Comparison of ENCODE assay signal across 11 cellular contexts in genomic region chr9:130051855-130052254, GRCh38. TPM values are rescaled to one million over a fixed set of nuclear protein-coding genes. Genes with fewer than 3 reads are reported as not detected.
DNase-seq lines count a peak whose midpoint lies in the region; ATAC-seq and TF ChIP-seq lines count a peak whose summit lies in the region.
"Had no signal": no experiment of that assay in that cellular context is flagged by ENCODE, and none has a peak within 500 bp of the region (broad histone marks: within the 10 kb centered on the region; RNA-seq: fewer than 3 reads in every experiment).

No MANE protein-coding gene starts in this region.

- H3K79me2 ChIP-seq in SK-N-SH (ENCODE audit: insufficient read depth): peaks cover 57% of the 10 kb centered on the region
- peaks cover 54% of the 10 kb centered on the region for H3K79me2 ChIP-seq in OCI-LY7 (ENCODE audit: insufficient read depth, low read depth, low read length)

- no peak for TF ChIP-seq RAD21 in SK-N-SH (IDR thresholded peaks at IDR 0.05; ENCODE audit: low read length)

- no peak for TF ChIP-seq EP300 in SK-N-SH (IDR thresholded peaks at IDR 0.05; ENCODE audit: borderline replicate concordance in 1 of 2, low read depth in 1 of 2, low read length in 1 of 2)

- POLR2A ChIA-PET in SK-N-SH (lab: Yijun Ruan, JAX): interaction anchor here (0.6 kb wide), 2 partner anchors 102 to 355 kb away, joined by 3 to 4 read pairs; no protein-coding TSS in a partner anchor
- POLR2A ChIA-PET in OCI-LY7 (lab: Charles Lee): interaction anchor here (1.0 to 1.8 kb wide), 2 partner anchors 9 to 10 kb away, joined by 3 to 4 read pairs; no protein-coding TSS in a partner anchor

- H3K9me2 ChIP-seq in SK-N-SH (no peaks in the 10 kb centered on the region), OCI-LY7 (ENCODE audit: insufficient read depth, low read length) (no peaks in the 10 kb centered on the region)

- H4K20me1 ChIP-seq in SK-N-SH (ENCODE audit: insufficient read depth): no peaks in the 10 kb centered on the region
- no peaks in the 10 kb centered on the region; the same call in 1 of the 2 replicates for H4K20me1 ChIP-seq in OCI-LY7 (ENCODE audit: insufficient read depth, low read length)

- H3K4me1 ChIP-seq in SK-N-SH (ENCODE audit: control insufficient read depth in 1 of 2, insufficient read depth in 2 of 2, low read depth in 1 of 2, low read length in 1 of 2) (peaks cover 10 to 16% of the 10 kb centered on the region in 2 experiments; a peak in 2 of 4 replicates), OCI-LY7 (ENCODE audit: insufficient read depth, low read length, poor library complexity, severe bottlenecking) (peaks cover 52% of the 10 kb centered on the region)

- no peak for ATAC-seq in SK-N-SH treated with all-trans-retinoic acid at 6 μM for 48 hours

- H3K4me2 ChIP-seq in SK-N-SH: peak overlapping the region; percentile 98
- H3K4me2 ChIP-seq in OCI-LY7 (ENCODE audit: low read length): peak overlapping the region; percentile 99

- no TSS peak for BruUV-seq in OCI-LY7 (replicated peaks; lab: Mats Ljungman, UMichigan)

- no peaks in the 10 kb centered on the region for H3K27me3 ChIP-seq in SK-N-SH (ENCODE audit: insufficient read depth)

- H3K4me3 ChIP-seq in SK-N-SH (ENCODE audit: low read depth in 2 of 2, low read length in 1 of 2) (no peak overlapping the region), OCI-LY7 (ENCODE audit: low read depth, low read length, poor library complexity, severe bottlenecking) (peak overlapping the region; percentile 92), epithelial cell of esophagus (ENCODE audit: low read length) (no peak overlapping the region), skin epidermis (no peak overlapping the region)

- DNase-seq in SK-N-SH (no peak), OCI-LY7 (ENCODE audit: low spot score) (no peak), epithelial cell of esophagus (ENCODE audit: low read depth) (peak; percentile 93), COLO829 (ENCODE audit: low spot score) (no peak), activated gamma-delta T cell (lab: John Stamatoyannopoulos, UW) (no peak), HK-2 (ENCODE audit: unreplicated experiment) (no peak)
- DNase-seq: ACHN, NCI-H1694 treated with DMSO at 0.1 percent for 48 hours, Right ventricle myocardium superior had no signal

- H2AFZ ChIP-seq in SK-N-SH (ENCODE audit: low read depth) (no peak overlapping the region), OCI-LY7 (ENCODE audit: low read length) (no peak overlapping the region)

- H3K36me3 ChIP-seq in SK-N-SH (replicated peaks in 1 of 2; ENCODE audit: control insufficient read depth in 1 of 2, insufficient read depth in 2 of 2, low read length in 1 of 2) (no peaks in the 10 kb centered on the region), OCI-LY7 (ENCODE audit: insufficient read depth, low read length) (no peaks in the 10 kb centered on the region)

- H3F3A ChIP-seq in SK-N-SH (replicated peaks; ENCODE audit: insufficient read depth): peaks cover 28% of the 10 kb centered on the region

- no peak overlapping the region for H3K27ac ChIP-seq in SK-N-SH (ENCODE audit: low read depth in 2 of 2, low read length in 1 of 2)
- peak overlapping the region; percentile 50 for H3K27ac ChIP-seq in OCI-LY7 (ENCODE audit: low read depth, low read length, poor library complexity, severe bottlenecking)
- H3K27ac ChIP-seq in skin epidermis: peak overlapping the region in 19 of 21 experiments; percentile 35 to 99 (median 93)

- TF ChIP-seq CTCF in SK-N-SH (IDR thresholded peaks at IDR 0.05) (no peak), OCI-LY7 (conservative IDR thresholded peaks at IDR 0.05; ENCODE audit: low read length) (no peak), epithelial cell of esophagus (IDR thresholded peaks at IDR 0.05; ENCODE audit: insufficient read depth, low read depth, low read length, missing control alignments) (peak; percentile 20)

- no peak overlapping the region for H3K9ac ChIP-seq in SK-N-SH

- intact Hi-C loops in OCI-LY7 (cut with micrococcal nuclease; ENCODE audit: unreplicated experiment): no loop called here

- CTCF ChIA-PET in SK-N-SH (lab: Yijun Ruan, JAX) (interaction anchor here (0.6 to 1.1 kb wide), 3 partner anchors 9 to 60 kb away, joined by 3 read pairs; partner anchors contain the start of gene FNBP1), OCI-LY7 (lab: Charles Lee; ENCODE audit: unreplicated experiment) (no interaction called here)

- H3K9me3 ChIP-seq in SK-N-SH (no peaks in the 10 kb centered on the region), OCI-LY7 (ENCODE audit: low read length) (no peaks in the 10 kb centered on the region)

TF ChIP-seq in SK-N-SH, 30 proteins besides CTCF, POLR2A, EP300 and RAD21 (continues in another document):
- no peak for TF ChIP-seq NRF1 (IDR thresholded peaks at IDR 0.05; ENCODE audit: low read depth, low read length)
- TF ChIP-seq USF1 (IDR thresholded peaks at IDR 0.05; ENCODE audit: borderline replicate concordance, low read depth): no peak
- TF ChIP-seq GATA2 (CRISPR knock-in tag; IDR thresholded peaks at IDR 0.05): no peak
- no peak for TF ChIP-seq TEAD4 (IDR thresholded peaks at IDR 0.05; ENCODE audit: borderline replicate concordance, insufficient read depth)
- no peak for TF ChIP-seq FOSL2 (IDR thresholded peaks at IDR 0.05; ENCODE audit: borderline replicate concordance, low read depth)
- TF ChIP-seq GABPA (IDR thresholded peaks at IDR 0.05; ENCODE audit: low read depth): no peak
- no peak for TF ChIP-seq PBX3 (IDR thresholded peaks at IDR 0.05)
- no peak for TF ChIP-seq FOXM1 (IDR thresholded peaks at IDR 0.05; ENCODE audit: low read depth)
- no peak for TF ChIP-seq FOXJ3 (CRISPR knock-in tag; IDR thresholded peaks at IDR 0.05)
- TF ChIP-seq SIN3A (IDR thresholded peaks at IDR 0.05; ENCODE audit: borderline replicate concordance, low read depth, low read length): no peak

TF ChIP-seq in SK-N-SH treated with all-trans-retinoic acid at 6 μM for 48 hours, 23 proteins besides CTCF, POLR2A, EP300 and RAD21:
- no peak for TF ChIP-seq TSHZ2 (CRISPR knock-in tag; IDR thresholded peaks at IDR 0.05)
- no peak for TF ChIP-seq GLIS3 (CRISPR knock-in tag; IDR thresholded peaks at IDR 0.05)
- TF ChIP-seq RARB (CRISPR knock-in tag; IDR thresholded peaks at IDR 0.05): no peak

RNA-seq across cellular contexts. Expression of gene GPR107, which starts 1.9 kb away (rescaled TPM):
- polyA plus RNA-seq in SK-N-SH (2012; rRNA removed): 23.0 and 29.9 TPM in 2 replicates
- polyA plus RNA-seq in SK-N-SH (2012; cell fraction: cytosol; rRNA removed): 20.9 and 24.6 TPM in 2 replicates
- 20.5 and 35.5 TPM in 2 replicates for polyA plus RNA-seq in SK-N-SH (2012; cell fraction: nucleus; rRNA removed)
- total RNA-seq in OCI-LY7 (2014; rRNA removed; shearing (Covaris generic)): 8.7 and 10.4 TPM in 2 replicates
- 24.3 and 28.8 TPM in 2 replicates for total RNA-seq in OCI-LY7 (2022)

RNA-seq across cellular contexts. Expression of gene FNBP1, which starts 8.9 kb away (rescaled TPM):
- polyA plus RNA-seq in SK-N-SH (2012; rRNA removed): 10.2 and 11.0 TPM in 2 replicates
- polyA plus RNA-seq in SK-N-SH (2012; cell fraction: cytosol; rRNA removed): 13.1 and 17.9 TPM in 2 replicates
- polyA plus RNA-seq in SK-N-SH (2012; cell fraction: nucleus; rRNA removed): 19.1 and 20.3 TPM in 2 replicates
- total RNA-seq in OCI-LY7 (2014; rRNA removed; shearing (Covaris generic)): 93.3 and 117 TPM in 2 replicates
- 164 and 168 TPM in 2 replicates for total RNA-seq in OCI-LY7 (2022)

Comparison
In these comparisons a context has a peak if more than half of its experiments do, and no peak if none do; other contexts are left out.
1. H3K27ac ChIP-seq: peak in OCI-LY7 (single experiment) and skin epidermis (19 of 21); none in SK-N-SH (0 of 2).